In genomic region chr4:37923089-37923488, GRCh38 we compare ENCODE assay signal across 7 cellular contexts. TPM values are rescaled to one million over a fixed set of nuclear protein-coding genes. Genes with fewer than 3 reads are reported as not detected.
"Had no signal": no experiment of that assay in that cellular context is flagged by ENCODE, and none has a peak within 500 bp of the region (broad histone marks: within the 10 kb centered on the region; RNA-seq: fewer than 3 reads in every experiment).

No MANE protein-coding gene starts in this region.

RNA-seq across cellular contexts. Expression of gene PTTG2, which starts 37.1 kb away (rescaled TPM):
- total RNA-seq: GM23248, GM23338, H1, H4, H7, H9, HFFc6 had no signal
- polyA plus RNA-seq: GM23248, H1 had no signal
